8 cellular contexts compared by ENCODE assay signal in genomic region chr22:26330971-26331625, GRCh38.
DNase-seq lines count a peak whose midpoint lies in the region; ATAC-seq, FAIRE-seq and TF ChIP-seq lines count a peak whose summit lies in the region.

No MANE protein-coding gene starts in this region.

- peak; percentile 94 for TF ChIP-seq RAD21 in GM12878 (IDR thresholded peaks at IDR 0.05; ENCODE audit: insufficient read depth, low read depth, low read length)

- CTCF ChIA-PET in GM12878 (lab: Yijun Ruan, JAX) = interaction anchor here (0.6 to 3.1 kb wide), 34 partner anchors 9 to 1099 kb away, joined by 3 to 25 read pairs (median 4); no protein-coding TSS in a partner anchor

- no peak overlapping the region for H3K27ac ChIP-seq in GM12878 (ENCODE audit: control insufficient read depth, insufficient read depth)

- no peaks in the 10 kb centered on the region for H3K9me3 ChIP-seq in GM12878 (replicated peaks; ENCODE audit: control insufficient read depth, insufficient read depth, low read length)

- no peak overlapping the region for H3K4me2 ChIP-seq in GM12878 (ENCODE audit: control insufficient read depth, insufficient read depth)

- no peaks in the 10 kb centered on the region for H4K20me1 ChIP-seq in GM12878 (ENCODE audit: control insufficient read depth, insufficient read depth)

- no peak for TF ChIP-seq EP300 in GM12878 (IDR thresholded peaks at IDR 0.05; ENCODE audit: borderline replicate concordance in 1 of 2, control insufficient read depth in 1 of 2, low read depth in 2 of 2, low read length in 2 of 2)

- WGBS in GM12878 (ENCODE audit: insufficient coverage, insufficient replicate concordance, low lambda C conversion rate, missing lambda C conversion rate) = 28% methylated on average over 4 of the region's 4 CpGs

- no peaks in the 10 kb centered on the region for H3K27me3 ChIP-seq in GM12878 (replicated peaks in 1 of 2; ENCODE audit: control insufficient read depth in 2 of 2, insufficient read depth in 2 of 2, low read length in 1 of 2)

- in situ Hi-C loops in GM12878 (cut with MboI) = loop anchor here (5.0 to 10.0 kb wide), 3 partner anchors 434 to 549 kb away; no protein-coding TSS in a partner anchor

- FAIRE-seq in GM12892 (lab: Jason Lieb, UNC) (peak; percentile 81), GM12878 (lab: Jason Lieb, UNC) (peak; percentile 96)

- SMC1A ChIA-PET in GM12878 (lab: Charles Lee; ENCODE audit: uncharacterized antibody, unreplicated experiment) = interaction anchor here (0.9 to 2.5 kb wide), 10 partner anchors 9 to 763 kb away, joined by 3 to 9 read pairs (median 3); no protein-coding TSS in a partner anchor

- TF ChIP-seq POLR2A in GM12892 (IDR thresholded peaks at IDR 0.05; ENCODE audit: low read depth, low read length) (no peak), GM12878 (IDR thresholded peaks at IDR 0.05; ENCODE audit: low read depth, low read length) (no peak), GM18505 (IDR thresholded peaks at IDR 0.05; ENCODE audit: borderline replicate concordance, extremely low read depth, insufficient read depth, insufficient read length) (no peak)

- DNase-seq in GM12892 (ENCODE audit: insufficient read length) (peak; percentile 46), NCI-H1436 (lab: John Stamatoyannopoulos, UW) (peak; percentile 88), T-helper 9 cell (peak; percentile 40), GM12878 (ENCODE audit: low read depth, low spot score) (peak; percentile 7), iPS DF 19.7 (ENCODE audit: low read depth, low spot score) (peak; percentile 65)
- DNase-seq in stimulated activated CD4-positive, alpha-beta T cell treated with anti-CD3 and anti-CD28 coated beads, Interleukin-15, amount 100 ng/mL, for 24 hours = peak; percentile 65

- intact Hi-C loops in GM12878 (cut with micrococcal nuclease; ENCODE audit: unreplicated experiment) = loop anchor here (1.0 to 10.0 kb wide), 5 partner anchors 156 to 869 kb away; no protein-coding TSS in a partner anchor

- no peaks in the 10 kb centered on the region for H3K4me1 ChIP-seq in GM12878 (ENCODE audit: control insufficient read depth, insufficient read depth, low read length)

- no TSS peak for BruUV-seq in GM12878 (replicated peaks; lab: Mats Ljungman, UMichigan)

- RAD21 ChIA-PET in GM12878 (lab: Charles Lee; ENCODE audit: unreplicated experiment) = interaction anchor here (0.5 to 1.7 kb wide), 7 partner anchors 72 to 884 kb away, joined by 3 to 8 read pairs (median 3); no protein-coding TSS in a partner anchor

- POLR2A ChIA-PET in GM12878 (lab: Charles Lee) = no interaction called here

- H3K4me3 ChIP-seq in GM12878 = no peak overlapping the region

- no peaks in the 10 kb centered on the region for H3K79me2 ChIP-seq in GM12878 (ENCODE audit: control insufficient read depth, insufficient read depth, low read length)

- ATAC-seq in GM12878 (peak; percentile 91), GM18505 (IDR thresholded peaks at IDR 0.05; ENCODE audit: unreplicated experiment) (no peak), HG02763 (IDR thresholded peaks at IDR 0.05; ENCODE audit: unreplicated experiment) (no peak)

- H2AFZ ChIP-seq in GM12878 (ENCODE audit: control insufficient read depth, low read depth, low read length) = no peak overlapping the region

- no peak overlapping the region for H3K9ac ChIP-seq in GM12878 (ENCODE audit: control insufficient read depth, insufficient read depth, low read length)

- no peaks in the 10 kb centered on the region for H3K36me3 ChIP-seq in GM12878 (ENCODE audit: control insufficient read depth in 2 of 2, insufficient read depth in 2 of 2, low read length in 1 of 2)

- TF ChIP-seq CTCF in GM12878 (IDR thresholded peaks at IDR 0.05 in 2 of 3, conservative IDR thresholded peaks at IDR 0.05 in 1 of 3; ENCODE audit: control insufficient read depth in 2 of 3, extremely low read depth in 1 of 3, insufficient read depth in 1 of 3, low read depth in 3 of 3, low read length in 3 of 3) = peak; percentile 91 to 94 (median 93)

TF ChIP-seq in GM12878, 131 proteins besides CTCF, POLR2A, EP300 and RAD21:
- TF ChIP-seq SMC3 (IDR thresholded peaks at IDR 0.05; ENCODE audit: borderline replicate concordance, low read length) (peak; percentile 88), PML (IDR thresholded peaks at IDR 0.05; ENCODE audit: low read length) (no peak), CBX5 (IDR thresholded peaks at IDR 0.05; ENCODE audit: low read depth) (no peak), SMARCA5 (IDR thresholded peaks at IDR 0.05) (0 out of 2 replicates have a peak, but pooled peaks have one; percentile 24), USF2 (IDR thresholded peaks at IDR 0.05; ENCODE audit: borderline replicate concordance, low read depth, low read length) (no peak), YY1 (IDR thresholded peaks at IDR 0.05; ENCODE audit: low read depth, low read length) (peak; percentile 34; the same call in 1 of the 2 replicates), BHLHE40 (IDR thresholded peaks at IDR 0.05; ENCODE audit: borderline replicate concordance in 1 of 2, low read depth in 2 of 2, low read length in 1 of 2) (peak; percentile 48 to 58; a peak in 3 of 4 replicates)

Comparison
In these comparisons a context has a peak if more than half of its experiments do, and no peak if none do; other contexts are left out.
1. DNase-seq: peak in every context shown above with its lines; median percentile 88 in NCI-H1436; 65 in iPS DF 19.7; 65 in stimulated activated CD4-positive, alpha-beta T cell treated with anti-CD3 and anti-CD28 coated beads, Interleukin-15, amount 100 ng/mL, for 24 hours; 46 in GM12892; 40 in T-helper 9 cell; 7 in GM12878.